8 cellular contexts compared by ENCODE assay signal in genomic region chr2:234135750-234136221, GRCh38.
DNase-seq lines count a peak whose midpoint lies in the region; ATAC-seq and TF ChIP-seq lines count a peak whose summit lies in the region.

No MANE protein-coding gene starts in this region.

- H3K9me3 Mint-ChIP-seq in CD4-positive, alpha-beta memory T cell: no peaks in the 10 kb centered on the region

- POLR2A ChIA-PET in CD4-positive, alpha-beta memory T cell (lab: Charles Lee; ENCODE audit: partially characterized antibody): interaction anchor here (0.6 to 2.9 kb wide), 17 partner anchors 11 to 365 kb away, joined by 3 to 24 read pairs (median 5); partner anchors contain the start of gene ARL4C

- no peaks in the 10 kb centered on the region for H3K27me3 ChIP-seq in CD4-positive, alpha-beta memory T cell (ENCODE audit: insufficient read depth, low read length)
- peaks cover 3% of the 10 kb centered on the region for H3K27me3 ChIP-seq in colonic mucosa
- H3K27me3 ChIP-seq in right lobe of liver: no peaks in the 10 kb centered on the region

- H3K4me3 ChIP-seq in CD4-positive, alpha-beta memory T cell (ENCODE audit: low read length in 2 of 2): no peak overlapping the region
- H3K4me3 ChIP-seq in colonic mucosa (no peak overlapping the region), right lobe of liver (no peak overlapping the region)

- H3K9ac ChIP-seq in colonic mucosa (ENCODE audit: low read depth in 2 of 2, low read length in 2 of 2): no peak overlapping the region

- peaks cover 28% of the 10 kb centered on the region for H3K4me1 ChIP-seq in CD4-positive, alpha-beta memory T cell (ENCODE audit: insufficient read depth, low read length)
- H3K4me1 ChIP-seq in colonic mucosa (no peaks in the 10 kb centered on the region), right lobe of liver (no peaks in the 10 kb centered on the region)

- H3K27me3 Mint-ChIP-seq in CD4-positive, alpha-beta memory T cell: no peaks in the 10 kb centered on the region

- no peaks in the 10 kb centered on the region for H3K36me3 ChIP-seq in CD4-positive, alpha-beta memory T cell (ENCODE audit: insufficient read depth, low read length)
- H3K36me3 ChIP-seq in colonic mucosa (no peaks in the 10 kb centered on the region), right lobe of liver (no peaks in the 10 kb centered on the region)

- no peaks in the 10 kb centered on the region for H3K36me3 Mint-ChIP-seq in CD4-positive, alpha-beta memory T cell

- H3K27ac ChIP-seq in CD4-positive, alpha-beta memory T cell (ENCODE audit: low read depth, low read length): no peak overlapping the region
- H3K27ac ChIP-seq in colonic mucosa (no peak overlapping the region), right lobe of liver (no peak overlapping the region)

- peaks cover 20 to 46% (median 28%) of the 10 kb centered on the region in 4 donors for H3K4me1 Mint-ChIP-seq in CD4-positive, alpha-beta memory T cell

- no peak for TF ChIP-seq POLR2A in right lobe of liver (IDR thresholded peaks at IDR 0.05)

- peak; percentile 70 for TF ChIP-seq CTCF in colonic mucosa (IDR thresholded peaks at IDR 0.05)
- peak; percentile 72 to 76 (median 74) for TF ChIP-seq CTCF in right lobe of liver (IDR thresholded peaks at IDR 0.05)

- ATAC-seq in right lobe of liver: peak; percentile 86 to 93 (median 90)
- ATAC-seq in GM19395 (IDR thresholded peaks at IDR 0.05; ENCODE audit: unreplicated experiment): no peak

- CTCF ChIA-PET in CD4-positive, alpha-beta memory T cell (lab: Charles Lee; ENCODE audit: partially characterized antibody): interaction anchor here (0.6 to 7.6 kb wide), 51 partner anchors 9 to 412 kb away, joined by 3 to 100 read pairs (median 4); partner anchors contain the start of gene ARL4C

- intact Hi-C loops in CD4-positive, alpha-beta memory T cell (cut with micrococcal nuclease): loop anchor here (1.0 to 2.0 kb wide), 5 partner anchors 29 to 410 kb away; no protein-coding TSS in a partner anchor
- intact Hi-C loops in colonic mucosa (cut with DNase I): loop anchor here (2.0 kb wide), 2 partner anchors 123 to 365 kb away; no protein-coding TSS in a partner anchor
- intact Hi-C loops in right lobe of liver (cut with DNase I): no loop called here

- peak overlapping the region; percentile 16 to 78 (median 57) for H3K27ac Mint-ChIP-seq in CD4-positive, alpha-beta memory T cell

- H3K4me3 Mint-ChIP-seq in CD4-positive, alpha-beta memory T cell: peak overlapping the region in 4 of 8 donors; percentile 9 to 43 (median 27)

- WGBS in right lobe of liver (ENCODE audit: insufficient coverage, low coverage, low lambda C conversion rate, missing lambda C conversion rate): 3% methylated on average over 4 of the region's 16 CpGs

- DNase-seq in CD4-positive, alpha-beta memory T cell: peak; percentile 31 to 51 (median 45)
- DNase-seq in GOT3 (lab: John Stamatoyannopoulos, UW): peak; percentile 16
- DNase-seq in NCI-H2227 treated with DMSO at 0.1 percent for 48 hours (lab: John Stamatoyannopoulos, UW): peak; percentile 66
- peak; percentile 44 to 47 for DNase-seq in activated CD4-positive, alpha-beta T cell treated with anti-CD3 and anti-CD28 coated beads for 4 hours
- DNase-seq in colonic mucosa: peak; percentile 52
- peak; percentile 55 to 60 (median 56) for DNase-seq in right lobe of liver
- DNase-seq in stimulated activated CD8-positive, alpha-beta memory T cell treated with anti-CD3 and anti-CD28 coated beads, Interleukin-15, amount 100 ng/mL, for 1 hour (ENCODE audit: low read depth): peak; percentile 3

- no peaks in the 10 kb centered on the region for H3K9me3 ChIP-seq in CD4-positive, alpha-beta memory T cell (ENCODE audit: control insufficient read depth in 1 of 2, low read length in 2 of 2)
- H3K9me3 ChIP-seq in colonic mucosa (no peaks in the 10 kb centered on the region), right lobe of liver (no peaks in the 10 kb centered on the region)

Comparison
In these comparisons a context has a peak if more than half of its experiments do, and no peak if none do; other contexts are left out.
1. DNase-seq: peak in every context shown above with its lines; median percentile 66 in NCI-H2227 treated with DMSO at 0.1 percent for 48 hours; 56 in right lobe of liver; 52 in colonic mucosa; 46 in activated CD4-positive, alpha-beta T cell treated with anti-CD3 and anti-CD28 coated beads for 4 hours; 45 in CD4-positive, alpha-beta memory T cell; 16 in GOT3; 3 in stimulated activated CD8-positive, alpha-beta memory T cell treated with anti-CD3 and anti-CD28 coated beads, Interleukin-15, amount 100 ng/mL, for 1 hour.
2. intact Hi-C loops: an anchor here in CD4-positive, alpha-beta memory T cell (1.0 to 2.0 kb wide) and colonic mucosa (2.0 kb wide); none called in right lobe of liver.